21 cellular contexts compared by ENCODE assay signal in genomic region chr5:73950441-73950873, GRCh38.
DNase-seq lines count a peak whose midpoint lies in the region; TF ChIP-seq lines count a peak whose summit lies in the region.
"Had no signal": no experiment of that assay in that cellular context is flagged by ENCODE, and none has a peak within 500 bp of the region (broad histone marks: within the 10 kb centered on the region; RNA-seq: fewer than 3 reads in every experiment).

No MANE protein-coding gene starts in this region.

- H2BK12ac ChIP-seq in trophoblast cell (ENCODE audit: low read length), result no peak overlapping the region

- WGBS in esophagus muscularis mucosa, result 89% methylated on average over 3 of the region's 3 CpGs
- WGBS in trophoblast cell (ENCODE audit: extremely low coverage, insufficient coverage, insufficient read length), result no CpG with 5 or more reads among the region's 3 CpGs

- H2BK120ac ChIP-seq in trophoblast cell (ENCODE audit: insufficient read depth, low read length, poor library complexity), result no peak overlapping the region

- H2AFZ ChIP-seq in trophoblast cell (ENCODE audit: insufficient read depth, low read length, poor library complexity), result no peak overlapping the region

- H3K79me2 ChIP-seq in trophoblast cell (ENCODE audit: control insufficient read depth, insufficient read depth, low read length, poor library complexity), result no peaks in the 10 kb centered on the region

- no peak overlapping the region for H3K4ac ChIP-seq in trophoblast cell (ENCODE audit: low read depth, low read length)

- H3K4me3 ChIP-seq in esophagus muscularis mucosa (no peak overlapping the region), trophoblast cell (ENCODE audit: low read depth, low read length) (no peak overlapping the region)
- H3K4me3 ChIP-seq: ascending aorta, heart right ventricle, testis had no signal

- no peak overlapping the region for H3K9ac ChIP-seq in trophoblast cell (ENCODE audit: low read length)

- peak overlapping the region; percentile 17 for H3K4me2 ChIP-seq in trophoblast cell (ENCODE audit: low read length)

- no peak overlapping the region for H3K18ac ChIP-seq in trophoblast cell (ENCODE audit: low read length)

- no peaks in the 10 kb centered on the region for H3K4me1 ChIP-seq in esophagus muscularis mucosa
- H3K4me1 ChIP-seq in trophoblast cell (ENCODE audit: control insufficient read depth in 1 of 2, insufficient read depth in 2 of 2, low read length in 2 of 2), result peaks cover 2 to 3% of the 10 kb centered on the region in 2 experiments

- H3K27me3 ChIP-seq in esophagus muscularis mucosa (peaks cover 0 to 3% (median 0%) of the 10 kb centered on the region in 4 donors), trophoblast cell (ENCODE audit: insufficient read depth, low read length) (no peaks in the 10 kb centered on the region)
- H3K27me3 ChIP-seq: ascending aorta, testis had no signal

- no peak overlapping the region for H4K8ac ChIP-seq in trophoblast cell (ENCODE audit: low read depth, low read length)

- intact Hi-C loops in esophagus muscularis mucosa (cut with DNase I), result no loop called here

- no peak overlapping the region for H4K91ac ChIP-seq in trophoblast cell (ENCODE audit: low read depth, low read length)

- H3K14ac ChIP-seq in trophoblast cell (ENCODE audit: low read length), result no peak overlapping the region

- no peak overlapping the region for H2AK5ac ChIP-seq in trophoblast cell (ENCODE audit: low read length)

- no peaks in the 10 kb centered on the region for H3K36me3 ChIP-seq in esophagus muscularis mucosa
- H3K36me3 ChIP-seq in trophoblast cell (ENCODE audit: control insufficient read depth in 1 of 2, insufficient read depth in 2 of 2, low read length in 2 of 2), result no peaks in the 10 kb centered on the region
- H3K36me3 ChIP-seq: ascending aorta, heart right ventricle had no signal

- H3K79me1 ChIP-seq in trophoblast cell (ENCODE audit: low read length), result no peaks in the 10 kb centered on the region

- H4K12ac ChIP-seq in trophoblast cell (ENCODE audit: low read depth, low read length), result no peak overlapping the region

- no peak for TF ChIP-seq CTCF in esophagus muscularis mucosa (IDR thresholded peaks at IDR 0.05)

- no peak for TF ChIP-seq POLR2A in esophagus muscularis mucosa (IDR thresholded peaks at IDR 0.05; ENCODE audit: low read depth)

- peak; percentile 34 for DNase-seq in EL
- DNase-seq in LHCN-M2 (ENCODE audit: low read depth), result peak; percentile 71
- DNase-seq in esophagus muscularis mucosa (ENCODE audit: extremely low spot score), result peak; percentile 19
- no peak for DNase-seq in trophoblast cell
- no peak for DNase-seq in stimulated activated CD4-positive, alpha-beta T cell treated with anti-CD3 and anti-CD28 coated beads, Interleukin-12 subunit alpha, Interleukin-12 subunit beta, amount 100 ng/mL, for 4 hours
- no peak for DNase-seq in NCI-H2081 treated with DMSO at 0.1 percent for 48 hours (lab: John Stamatoyannopoulos, UW)
- no peak for DNase-seq in NCI-H2107 (lab: John Stamatoyannopoulos, UW)
- DNase-seq: activated B cell treated with CpG ODN at 0.5 μM for 24 hours; activated CD4-positive, alpha-beta T cell treated with anti-CD3 and anti-CD28 coated beads, Interleukin-2, amount 50 U/mL, for 48 hours; activated CD8-positive, alpha-beta memory T cell treated with anti-CD3 and anti-CD28 coated beads, Interleukin-2, amount 50 U/mL, for 48 hours; GDM1; heart right ventricle; KG1; MV-4-11; naive B cell; NCI-H1694; NCI-H774; stimulated activated CD4-positive, alpha-beta T cell treated with anti-CD3 and anti-CD28 coated beads, Interleukin-4, amount 100 ng/mL, for 4 hours; stimulated activated naive CD4-positive, alpha-beta T cell treated with Interleukin-2 at 50 U/mL for 16 hours; testis had no signal

- TF ChIP-seq EP300 in esophagus muscularis mucosa (IDR thresholded peaks at IDR 0.05), result no peak

- no peak overlapping the region for H3K27ac ChIP-seq in esophagus muscularis mucosa (replicated peaks in 1 of 4)
- no peak overlapping the region for H3K27ac ChIP-seq in trophoblast cell (ENCODE audit: low read depth, low read length)
- H3K27ac ChIP-seq: ascending aorta, heart right ventricle, testis had no signal

- H3K9me3 ChIP-seq in esophagus muscularis mucosa, result no peaks in the 10 kb centered on the region
- no peaks in the 10 kb centered on the region for H3K9me3 ChIP-seq in trophoblast cell (ENCODE audit: insufficient read depth, low read depth, low read length)
- H3K9me3 ChIP-seq: ascending aorta, testis had no signal

- H3K23ac ChIP-seq in trophoblast cell (ENCODE audit: low read length), result no peak overlapping the region

- H2BK5ac ChIP-seq in trophoblast cell (ENCODE audit: low read depth, low read length, poor library complexity), result no peak overlapping the region

Comparison
In these comparisons a context has a peak if more than half of its experiments do, and no peak if none do; other contexts are left out.
1. DNase-seq: peak in EL (single experiment), LHCN-M2 (single experiment) and esophagus muscularis mucosa (single experiment); none in trophoblast cell (0 of 2), stimulated activated CD4-positive, alpha-beta T cell treated with anti-CD3 and anti-CD28 coated beads, Interleukin-12 subunit alpha, Interleukin-12 subunit beta, amount 100 ng/mL, for 4 hours (single experiment), NCI-H2081 treated with DMSO at 0.1 percent for 48 hours (single experiment) and NCI-H2107 (single experiment).